In the genomic region with DNA sequence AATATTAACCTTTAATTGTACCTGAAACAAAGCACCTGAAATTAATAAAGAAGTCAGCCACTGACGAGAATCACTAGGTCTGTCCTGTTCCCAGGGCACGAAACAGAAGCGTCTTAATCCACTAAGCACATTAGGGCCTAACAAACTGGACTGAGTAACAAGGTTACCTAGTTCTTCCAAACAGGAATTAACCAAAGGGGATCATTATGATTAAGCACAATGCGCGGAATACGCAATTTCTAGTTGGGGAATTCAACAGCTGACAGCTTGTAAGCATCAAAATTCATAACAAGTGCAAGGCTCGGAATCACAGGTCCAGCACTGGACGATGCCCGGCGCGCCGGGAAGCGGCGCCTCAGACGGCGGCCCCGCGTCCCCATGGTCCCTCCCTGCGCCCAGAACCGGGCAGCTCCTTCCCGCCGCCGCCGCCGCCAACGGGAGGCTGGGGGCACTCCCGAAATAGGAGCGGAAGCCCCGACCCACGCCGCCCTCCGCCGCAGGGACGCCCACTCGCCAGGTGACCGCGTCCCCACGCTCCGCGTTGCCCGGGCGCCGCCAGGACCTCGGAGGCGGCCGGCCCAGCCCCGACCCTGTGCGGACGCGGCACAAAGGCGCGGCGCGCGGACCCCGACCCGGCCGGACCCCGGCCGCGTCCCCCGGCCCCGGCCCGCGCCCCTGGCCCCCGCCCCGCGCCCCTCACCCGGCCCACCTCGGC, we compare ENCODE assay signal across 8 cellular contexts. TPM values are rescaled to one million over a fixed set of nuclear protein-coding genes. Genes with fewer than 3 reads are reported as not detected.
DNase-seq lines count a peak whose midpoint lies in the region; ATAC-seq and TF ChIP-seq lines count a peak whose summit lies in the region.

No MANE protein-coding gene starts in this region.

- TF ChIP-seq CTCF in CD4-positive, alpha-beta T cell (IDR thresholded peaks at IDR 0.05), result no peak
- no peak for TF ChIP-seq CTCF in glutamatergic neuron (IDR thresholded peaks at IDR 0.05; ENCODE audit: partially characterized antibody, unreplicated experiment)

- DNase-seq in CD4-positive, alpha-beta T cell, result peak in 2 of 10 experiments; percentile 8 to 36
- peak; percentile 35 for DNase-seq in HT1080 (ENCODE audit: low read depth)
- no peak for DNase-seq in activated CD8-positive, alpha-beta T cell treated with anti-CD3 and anti-CD28 coated beads, Interleukin-2, amount 10 ng/mL, durations not matched to agents 7 days and 5 days
- DNase-seq in glutamatergic neuron, result peak; percentile 48
- DNase-seq in retina, result peak; percentile 70
- DNase-seq in NCI-H2196 treated with DMSO at 0.1 percent for 48 hours (lab: John Stamatoyannopoulos, UW; ENCODE audit: unreplicated experiment), result no peak

- no peaks in the 10 kb centered on the region for H3K9me3 ChIP-seq in CD4-positive, alpha-beta T cell (ENCODE audit: control insufficient read depth, low read length)

- H3K27me3 Mint-ChIP-seq in CD4-positive, alpha-beta T cell, result no peaks in the 10 kb centered on the region
- H3K27me3 Mint-ChIP-seq in activated CD8-positive, alpha-beta T cell treated with anti-CD3 and anti-CD28 coated beads, Interleukin-2, amount 10 ng/mL, durations not matched to agents 7 days and 5 days (ENCODE audit: low read depth), result no peaks in the 10 kb centered on the region
- peaks cover 10% of the 10 kb centered on the region for H3K27me3 Mint-ChIP-seq in glutamatergic neuron (ENCODE audit: unreplicated experiment)

- intact Hi-C loops in CD4-positive, alpha-beta T cell (cut with DNase I, micrococcal nuclease), result loop anchor here (1.0 to 10.0 kb wide), 7 partner anchors 42 to 1842 kb away; a partner anchor contains a TSS

- CTCF ChIA-PET in CD4-positive, alpha-beta T cell (lab: Charles Lee), result interaction anchor here (1.6 kb wide), 1 partner anchor 43 kb away, joined by 4 read pairs; no protein-coding TSS in a partner anchor
- CTCF ChIA-PET in activated CD8-positive, alpha-beta T cell treated with anti-CD3 and anti-CD28 coated beads, Interleukin-2, amount 10 ng/mL, durations not matched to agents 7 days and 5 days (lab: Charles Lee), result interaction anchor here (0.8 kb wide), 1 partner anchor 16 kb away, joined by 3 read pairs; no protein-coding TSS in a partner anchor

- H3K36me3 Mint-ChIP-seq in CD4-positive, alpha-beta T cell (ENCODE audit: low read depth), result peaks cover 34% of the 10 kb centered on the region
- peaks cover 53% of the 10 kb centered on the region for H3K36me3 Mint-ChIP-seq in activated CD8-positive, alpha-beta T cell treated with anti-CD3 and anti-CD28 coated beads, Interleukin-2, amount 10 ng/mL, durations not matched to agents 7 days and 5 days (ENCODE audit: low read depth)
- peaks cover 25% of the 10 kb centered on the region for H3K36me3 Mint-ChIP-seq in glutamatergic neuron (ENCODE audit: unreplicated experiment)

- peak overlapping the region; percentile 8 for H3K27ac ChIP-seq in CD4-positive, alpha-beta T cell (ENCODE audit: low read depth, low read length)

- peaks cover 64% of the 10 kb centered on the region for H3K4me1 Mint-ChIP-seq in CD4-positive, alpha-beta T cell (ENCODE audit: low read depth)
- H3K4me1 Mint-ChIP-seq in activated CD8-positive, alpha-beta T cell treated with anti-CD3 and anti-CD28 coated beads, Interleukin-2, amount 10 ng/mL, durations not matched to agents 7 days and 5 days (ENCODE audit: low read depth), result peaks cover 43% of the 10 kb centered on the region
- H3K4me1 Mint-ChIP-seq in glutamatergic neuron (ENCODE audit: low read depth, unreplicated experiment), result peaks cover 40% of the 10 kb centered on the region

- no peaks in the 10 kb centered on the region for H3K27me3 ChIP-seq in CD4-positive, alpha-beta T cell (ENCODE audit: control insufficient read depth, insufficient read depth, low read length)

- peaks cover 4% of the 10 kb centered on the region for H3K9me3 Mint-ChIP-seq in CD4-positive, alpha-beta T cell
- H3K9me3 Mint-ChIP-seq in activated CD8-positive, alpha-beta T cell treated with anti-CD3 and anti-CD28 coated beads, Interleukin-2, amount 10 ng/mL, durations not matched to agents 7 days and 5 days (ENCODE audit: insufficient read depth), result no peaks in the 10 kb centered on the region
- peaks cover 28% of the 10 kb centered on the region for H3K9me3 Mint-ChIP-seq in glutamatergic neuron (ENCODE audit: unreplicated experiment)

- POLR2A ChIA-PET in CD4-positive, alpha-beta T cell (lab: Charles Lee), result interaction anchor here (0.7 kb wide), 1 partner anchor 10 kb away, joined by 3 read pairs; no protein-coding TSS in a partner anchor
- POLR2A ChIA-PET in activated CD8-positive, alpha-beta T cell treated with anti-CD3 and anti-CD28 coated beads, Interleukin-2, amount 10 ng/mL, durations not matched to agents 7 days and 5 days (lab: Charles Lee), result no interaction called here

- H3K4me3 Mint-ChIP-seq in CD4-positive, alpha-beta T cell, result peak overlapping the region; percentile 94
- peak overlapping the region; percentile 82 for H3K4me3 Mint-ChIP-seq in activated CD8-positive, alpha-beta T cell treated with anti-CD3 and anti-CD28 coated beads, Interleukin-2, amount 10 ng/mL, durations not matched to agents 7 days and 5 days
- peak overlapping the region; percentile 92 for H3K4me3 Mint-ChIP-seq in glutamatergic neuron (ENCODE audit: unreplicated experiment)

- peak overlapping the region; percentile 78 for H3K27ac Mint-ChIP-seq in CD4-positive, alpha-beta T cell
- H3K27ac Mint-ChIP-seq in activated CD8-positive, alpha-beta T cell treated with anti-CD3 and anti-CD28 coated beads, Interleukin-2, amount 10 ng/mL, durations not matched to agents 7 days and 5 days, result peak overlapping the region; percentile 62
- H3K27ac Mint-ChIP-seq in glutamatergic neuron (ENCODE audit: unreplicated experiment), result peak overlapping the region; percentile 96

- ATAC-seq in CD4-positive, alpha-beta T cell (ENCODE audit: poor library complexity), result no peak
- ATAC-seq in GM19395 (IDR thresholded peaks at IDR 0.05; ENCODE audit: unreplicated experiment), result peak; percentile 11
- ATAC-seq in activated CD8-positive, alpha-beta T cell treated with anti-CD3 and anti-CD28 coated beads, Interleukin-2, amount 10 ng/mL, durations not matched to agents 7 days and 5 days, result peak; percentile 2
- ATAC-seq in HG02610 (IDR thresholded peaks at IDR 0.05; ENCODE audit: unreplicated experiment), result no peak

RNA-seq across cellular contexts. Expression of a gene that starts 0.9 kb away (rescaled TPM):
- total RNA-seq in CD4-positive, alpha-beta T cell, result 10 to 100 TPM; 16.8 to 18.2 TPM
- total RNA-seq in HT1080 (2014; rRNA removed; shearing (Covaris generic)), result 25.6 and 26.0 TPM in 2 replicates
- 14.1 and 14.2 TPM in 2 replicates for polyA plus RNA-seq in HT1080 (2015; cell fraction: cytosol; rRNA removed)
- 14.9 and 17.1 TPM in 2 replicates for polyA plus RNA-seq in HT1080 (2015; cell fraction: nucleus; rRNA removed)
- total RNA-seq in activated CD8-positive, alpha-beta T cell treated with anti-CD3 and anti-CD28 coated beads, Interleukin-2, amount 10 ng/mL, durations not matched to agents 7 days and 5 days, result 10 to 100 TPM; 20.3 to 21.5 TPM
- 150 TPM for total RNA-seq in glutamatergic neuron (ENCODE audit: unreplicated experiment)

RNA-seq across cellular contexts. Expression of a gene that starts 54.7 kb away (rescaled TPM):
- 10 to 100 TPM; 16.4 to 19.6 TPM for total RNA-seq in CD4-positive, alpha-beta T cell
- total RNA-seq in HT1080 (2014; rRNA removed; shearing (Covaris generic)), result 115 and 127 TPM in 2 replicates
- 67.3 and 73.6 TPM in 2 replicates for polyA plus RNA-seq in HT1080 (2015; cell fraction: cytosol; rRNA removed)
- polyA plus RNA-seq in HT1080 (2015; cell fraction: nucleus; rRNA removed), result 57.9 and 61.6 TPM in 2 replicates
- 10 to 100 TPM; 29.3 to 31.9 TPM for total RNA-seq in activated CD8-positive, alpha-beta T cell treated with anti-CD3 and anti-CD28 coated beads, Interleukin-2, amount 10 ng/mL, durations not matched to agents 7 days and 5 days
- total RNA-seq in glutamatergic neuron (ENCODE audit: unreplicated experiment), result 48.4 TPM

Comparison
In these comparisons a context has a peak if more than half of its experiments do, and no peak if none do; other contexts are left out.
1. ATAC-seq: peak in GM19395 (single experiment) and activated CD8-positive, alpha-beta T cell treated with anti-CD3 and anti-CD28 coated beads, Interleukin-2, amount 10 ng/mL, durations not matched to agents 7 days and 5 days (single experiment); none in CD4-positive, alpha-beta T cell (single experiment) and HG02610 (single experiment).
2. DNase-seq: peak in HT1080 (single experiment), glutamatergic neuron (single experiment) and retina (single experiment); none in activated CD8-positive, alpha-beta T cell treated with anti-CD3 and anti-CD28 coated beads, Interleukin-2, amount 10 ng/mL, durations not matched to agents 7 days and 5 days (single experiment) and NCI-H2196 treated with DMSO at 0.1 percent for 48 hours (single experiment).
3. Peak in every context shown above with its lines, with median percentiles within 50 percentile points of each other: H3K27ac Mint-ChIP-seq and H3K4me3 Mint-ChIP-seq.